Comparison of ENCODE assay signal across 29 cellular contexts in genomic region chr3:98029083-98029482, GRCh38. TPM values are rescaled to one million over a fixed set of nuclear protein-coding genes. Genes with fewer than 3 reads are reported as not detected.
A peak's percentile ranks its signal among the peaks of the same experiment; 100 is the strongest.
DNase-seq lines count a peak whose midpoint lies in the region; ATAC-seq, FAIRE-seq and TF ChIP-seq lines count a peak whose summit lies in the region.
"Had no signal": no experiment of that assay in that cellular context is flagged by ENCODE, and none has a peak within 500 bp of the region (broad histone marks: within the 10 kb centered on the region; RNA-seq: fewer than 3 reads in every experiment).

No MANE protein-coding gene starts in this region.

- H3K27me3 Mint-ChIP-seq in activated T-cell treated with anti-CD3 and anti-CD28 coated beads, Interleukin-2, amount 50 U/mL, for 4 hours (ENCODE audit: low read depth) = no peaks in the 10 kb centered on the region
- H3K27me3 Mint-ChIP-seq in activated CD8-positive, alpha-beta T cell treated with anti-CD3 and anti-CD28 coated beads for 36 hours = peaks cover under 1% of the 10 kb centered on the region

- BruUV-seq in endothelial cell of umbilical vein (replicated peaks; lab: Mats Ljungman, UMichigan) = no TSS peak

- intact Hi-C loops in activated CD8-positive, alpha-beta T cell treated with anti-CD3 and anti-CD28 coated beads for 36 hours (cut with micrococcal nuclease) = no loop called here
- intact Hi-C loops in endothelial cell of umbilical vein (cut with micrococcal nuclease) = no loop called here

- TF ChIP-seq CTCF in activated CD8-positive, alpha-beta T cell treated with anti-CD3 and anti-CD28 coated beads for 36 hours (IDR thresholded peaks at IDR 0.05) = no peak
- TF ChIP-seq CTCF in endothelial cell of umbilical vein (IDR thresholded peaks at IDR 0.05; ENCODE audit: extremely low read depth in 1 of 2, insufficient read depth in 1 of 2, low read depth in 1 of 2, low read length in 2 of 2) = no peak

- CTCF ChIA-PET in activated CD8-positive, alpha-beta T cell treated with anti-CD3 and anti-CD28 coated beads for 36 hours (lab: Charles Lee) = no interaction called here
- CTCF ChIA-PET in endothelial cell of umbilical vein (lab: Charles Lee) = no interaction called here

- ATAC-seq in activated T-cell treated with anti-CD3 and anti-CD28 coated beads, Interleukin-2, amount 50 U/mL, for 4 hours = peak in 1 of 2 donors; percentile 41
- ATAC-seq in activated CD8-positive, alpha-beta T cell treated with anti-CD3 and anti-CD28 coated beads for 36 hours = no peak
- ATAC-seq in HG02571 (IDR thresholded peaks at IDR 0.05; ENCODE audit: unreplicated experiment) = no peak
- ATAC-seq: HCT116; K562; left lung; natural killer cell treated with Interleukin-12 subunit alpha and Interleukin-12 subunit beta and Interleukin-15 and Interleukin-18, amount 100 ng/mL, for 72 hours; pancreas; right lobe of liver had no signal

- H3K9ac ChIP-seq in endothelial cell of umbilical vein (replicated peaks; ENCODE audit: extremely low read depth, insufficient read depth, low read length) = no peak overlapping the region
- H3K9ac ChIP-seq: BLaER1 treated with 17β-estradiol and CSF1 and Interleukin-3, amounts not matched to agents 10 nM and 100 nM had no signal

- dilution Hi-C loops in endothelial cell of umbilical vein (cut with MboI; ENCODE audit: extremely low pct_ligation_motif_present, low sequenced_read_pairs) = no loop called here

- no peak overlapping the region for H3K4me2 ChIP-seq in endothelial cell of umbilical vein (ENCODE audit: insufficient read depth, low read length)
- H3K4me2 ChIP-seq: hepatocyte had no signal

- peak overlapping the region; percentile 57 for H3K4me3 Mint-ChIP-seq in activated T-cell treated with anti-CD3 and anti-CD28 coated beads, Interleukin-2, amount 50 U/mL, for 4 hours
- H3K4me3 Mint-ChIP-seq in activated CD8-positive, alpha-beta T cell treated with anti-CD3 and anti-CD28 coated beads for 36 hours = no peak overlapping the region
- H3K4me3 Mint-ChIP-seq: activated B cell treated with CpG ODN at 0.5 μM for 24 hours; immature natural killer cell; natural killer cell treated with Interleukin-12 subunit alpha and Interleukin-12 subunit beta and Interleukin-15 and Interleukin-18, amount 100 ng/mL, for 72 hours had no signal

- H3K36me3 Mint-ChIP-seq in activated T-cell treated with anti-CD3 and anti-CD28 coated beads, Interleukin-2, amount 50 U/mL, for 4 hours (ENCODE audit: insufficient read depth) = no peaks in the 10 kb centered on the region
- H3K36me3 Mint-ChIP-seq in activated CD8-positive, alpha-beta T cell treated with anti-CD3 and anti-CD28 coated beads for 36 hours (ENCODE audit: low read depth) = no peaks in the 10 kb centered on the region
- H3K36me3 Mint-ChIP-seq: immature natural killer cell; natural killer cell treated with Interleukin-12 subunit alpha and Interleukin-12 subunit beta and Interleukin-15 and Interleukin-18, amount 100 ng/mL, for 72 hours had no signal

- no peaks in the 10 kb centered on the region for H3K36me3 ChIP-seq in endothelial cell of umbilical vein (ENCODE audit: control insufficient read depth in 2 of 2, extremely low read depth in 1 of 2, insufficient read depth in 2 of 2, low read length in 2 of 2)
- H3K36me3 ChIP-seq: BLaER1 treated with 17β-estradiol and CSF1 and Interleukin-3, amounts not matched to agents 10 nM and 100 nM; esophagus muscularis mucosa; left lung; pancreas; right lobe of liver had no signal

- peaks cover 14% of the 10 kb centered on the region for H3K4me1 Mint-ChIP-seq in activated T-cell treated with anti-CD3 and anti-CD28 coated beads, Interleukin-2, amount 50 U/mL, for 4 hours (ENCODE audit: low read depth)
- H3K4me1 Mint-ChIP-seq in activated CD8-positive, alpha-beta T cell treated with anti-CD3 and anti-CD28 coated beads for 36 hours (ENCODE audit: low read depth) = peaks cover 13% of the 10 kb centered on the region
- H3K4me1 Mint-ChIP-seq: activated B cell treated with CpG ODN at 0.5 μM for 24 hours, immature natural killer cell had no signal

- TF ChIP-seq POLR2A in endothelial cell of umbilical vein (IDR thresholded peaks at IDR 0.05; ENCODE audit: low read depth, low read length) = no peak

- no peak overlapping the region for H2AFZ ChIP-seq in endothelial cell of umbilical vein (ENCODE audit: low read depth, low read length)
- H2AFZ ChIP-seq: hepatocyte had no signal

- H3K27ac ChIP-seq in endothelial cell of umbilical vein (ENCODE audit: insufficient read depth, low read depth, low read length) = no peak overlapping the region
- H3K27ac ChIP-seq: BLaER1 treated with 17β-estradiol and CSF1 and Interleukin-3, amounts not matched to agents 10 nM and 100 nM; esophagus muscularis mucosa; hepatocyte; left lung; pancreas; right lobe of liver; SK-N-MC had no signal

- H3K4me3 ChIP-seq in endothelial cell of umbilical vein (replicated peaks in 1 of 3; ENCODE audit: insufficient read depth in 1 of 3, low read depth in 1 of 3, low read length in 3 of 3) = no peak overlapping the region
- H3K4me3 ChIP-seq: BLaER1 treated with 17β-estradiol and CSF1 and Interleukin-3, amounts not matched to agents 10 nM and 100 nM; esophagus muscularis mucosa; hepatocyte; K562; left lung; pancreas; right lobe of liver; SK-N-MC had no signal

- no peaks in the 10 kb centered on the region for H3K4me1 ChIP-seq in endothelial cell of umbilical vein (ENCODE audit: control insufficient read depth, extremely low read depth, insufficient read depth, low read length)
- H3K4me1 ChIP-seq: esophagus muscularis mucosa, left lung, pancreas, right lobe of liver had no signal

- H3K27me3 ChIP-seq in endothelial cell of umbilical vein (ENCODE audit: control insufficient read depth in 2 of 2, insufficient read depth in 2 of 2, low read length in 2 of 2) = peaks cover 5 to 14% of the 10 kb centered on the region in 2 experiments
- H3K27me3 ChIP-seq: BLaER1 treated with 17β-estradiol and CSF1 and Interleukin-3, amounts not matched to agents 10 nM and 100 nM; hepatocyte; left lung had no signal

- POLR2A ChIA-PET in activated CD8-positive, alpha-beta T cell treated with anti-CD3 and anti-CD28 coated beads for 36 hours (lab: Charles Lee) = no interaction called here
- POLR2A ChIA-PET in endothelial cell of umbilical vein (lab: Charles Lee) = no interaction called here

- DNase-seq in activated T-cell treated with anti-CD3 and anti-CD28 coated beads, Interleukin-2, amount 50 U/mL, for 4 hours = no peak
- no peak for DNase-seq in activated T-cell treated with anti-CD3 and anti-CD28 coated beads, Interleukin-2, amount 50 U/mL, for 1 hour
- DNase-seq in GM18507 (ENCODE audit: extremely low spot score, insufficient read length, low read depth) (no peak), endothelial cell of umbilical vein (ENCODE audit: low read depth, low spot score) (no peak), NK-92 (lab: John Stamatoyannopoulos, UW; ENCODE audit: unreplicated experiment) (no peak), occipital lobe (lab: John Stamatoyannopoulos, UW) (no peak)
- no peak for DNase-seq in activated CD8-positive, alpha-beta T cell treated with anti-CD3 and anti-CD28 coated beads for 36 hours
- DNase-seq: activated B cell treated with CpG ODN at 0.5 μM for 24 hours; DMS 273 treated with DMSO at 0.1 percent for 48 hours; effector CD8-positive, alpha-beta T cell; immature natural killer cell; left lung; NCI-H146; NCI-H524; pancreas; right lobe of liver; RPMI8226; substantia nigra; T1000 had no signal

- H3K9me3 Mint-ChIP-seq in activated T-cell treated with anti-CD3 and anti-CD28 coated beads, Interleukin-2, amount 50 U/mL, for 4 hours = no peaks in the 10 kb centered on the region
- H3K9me3 Mint-ChIP-seq in activated CD8-positive, alpha-beta T cell treated with anti-CD3 and anti-CD28 coated beads for 36 hours = no peaks in the 10 kb centered on the region
- H3K9me3 Mint-ChIP-seq: activated B cell treated with CpG ODN at 0.5 μM for 24 hours; immature natural killer cell; natural killer cell treated with Interleukin-12 subunit alpha and Interleukin-12 subunit beta and Interleukin-15 and Interleukin-18, amount 100 ng/mL, for 72 hours had no signal

- H3K79me2 ChIP-seq in endothelial cell of umbilical vein (ENCODE audit: control insufficient read depth, insufficient read depth, low read length) = no peaks in the 10 kb centered on the region
- H3K79me2 ChIP-seq: hepatocyte had no signal

- no peaks in the 10 kb centered on the region for H3K9me1 ChIP-seq in endothelial cell of umbilical vein (replicated peaks; ENCODE audit: control insufficient read depth, extremely low read depth, insufficient read depth, low read length)

- no peaks in the 10 kb centered on the region for H4K20me1 ChIP-seq in endothelial cell of umbilical vein (replicated peaks; ENCODE audit: control insufficient read depth, extremely low read depth, insufficient read depth, low read length)
- H4K20me1 ChIP-seq: BLaER1 treated with 17β-estradiol and CSF1 and Interleukin-3, amounts not matched to agents 10 nM and 100 nM had no signal

- no peaks in the 10 kb centered on the region for H3K9me3 ChIP-seq in endothelial cell of umbilical vein (replicated peaks; ENCODE audit: control insufficient read depth, insufficient read depth, low read length)
- H3K9me3 ChIP-seq: BLaER1 treated with 17β-estradiol and CSF1 and Interleukin-3, amounts not matched to agents 10 nM and 100 nM; esophagus muscularis mucosa; left lung; pancreas; right lobe of liver had no signal

- peak overlapping the region; percentile 31 for H3K27ac Mint-ChIP-seq in activated CD8-positive, alpha-beta T cell treated with anti-CD3 and anti-CD28 coated beads for 36 hours
- H3K27ac Mint-ChIP-seq: activated B cell treated with CpG ODN at 0.5 μM for 24 hours; immature natural killer cell; natural killer cell treated with Interleukin-12 subunit alpha and Interleukin-12 subunit beta and Interleukin-15 and Interleukin-18, amount 100 ng/mL, for 72 hours had no signal

- FAIRE-seq in GM18507 (lab: Jason Lieb, UNC) (peak; percentile 60), endothelial cell of umbilical vein (lab: Jason Lieb, UNC) (peak; percentile 4)
- FAIRE-seq: frontal cortex, K562, pancreas, urothelium cell line had no signal

RNA-seq across cellular contexts. Expression of gene GABRR3, which starts 6.0 kb away (rescaled TPM):
- not detected for total RNA-seq in activated T-cell treated with anti-CD3 and anti-CD28 coated beads, Interleukin-2, amount 50 U/mL, for 4 hours
- not detected for total RNA-seq in activated CD8-positive, alpha-beta T cell treated with anti-CD3 and anti-CD28 coated beads for 36 hours
- total RNA-seq in endothelial cell of umbilical vein = not detected in 2 replicates
- polyA plus RNA-seq in endothelial cell of umbilical vein = not detected in 2 replicates
- polyA plus RNA-seq in endothelial cell of umbilical vein (2011; cell fraction: cytosol; rRNA removed) = not detected in 2 replicates
- polyA plus RNA-seq in endothelial cell of umbilical vein (2011; cell fraction: nucleus; rRNA removed) = not detected in 2 replicates
- polyA plus RNA-seq in endothelial cell of umbilical vein (2012) = not detected in 2 replicates
- polyA minus RNA-seq in endothelial cell of umbilical vein = not detected in 2 replicates
- polyA minus RNA-seq in endothelial cell of umbilical vein (2011; cell fraction: cytosol; rRNA and poly(A)+ RNA removed) = not detected
- polyA minus RNA-seq in endothelial cell of umbilical vein (2011; cell fraction: nucleus; rRNA and poly(A)+ RNA removed) = not detected in 2 replicates
- total RNA-seq in occipital lobe = not detected
- total RNA-seq: activated B cell treated with CpG ODN at 0.5 μM for 24 hours; esophagus muscularis mucosa; frontal cortex; hepatocyte; K562; left lung; natural killer cell treated with Interleukin-12 subunit alpha and Interleukin-12 subunit beta and Interleukin-15 and Interleukin-18, amount 100 ng/mL, for 72 hours; pancreas had no signal
- polyA plus RNA-seq: hepatocyte, immature natural killer cell, K562 had no signal

RNA-seq across cellular contexts. Expression of gene RIOX2, which starts 56.9 kb away (rescaled TPM):
- total RNA-seq in activated T-cell treated with anti-CD3 and anti-CD28 coated beads, Interleukin-2, amount 50 U/mL, for 4 hours = 10 to 100 TPM; 51.2 to 61.3 (median 56.3) TPM
- 10 to 100 TPM; 41.2 to 43.3 TPM for total RNA-seq in activated CD8-positive, alpha-beta T cell treated with anti-CD3 and anti-CD28 coated beads for 36 hours
- total RNA-seq in endothelial cell of umbilical vein (24.5 and 30.5 TPM in 2 replicates), occipital lobe (17.5 TPM)
- polyA plus RNA-seq in endothelial cell of umbilical vein = 10.3 and 14.5 TPM in 2 replicates
- polyA plus RNA-seq in endothelial cell of umbilical vein (2011; cell fraction: cytosol; rRNA removed) = 15.7 and 16.4 TPM in 2 replicates
- 31.4 and 36.8 TPM in 2 replicates for polyA plus RNA-seq in endothelial cell of umbilical vein (2011; cell fraction: nucleus; rRNA removed)
- 24.9 and 28.1 TPM in 2 replicates for polyA plus RNA-seq in endothelial cell of umbilical vein (2012)
- polyA minus RNA-seq in endothelial cell of umbilical vein = 31.5 and 32.8 TPM in 2 replicates
- 8.5 TPM for polyA minus RNA-seq in endothelial cell of umbilical vein (2011; cell fraction: cytosol; rRNA and poly(A)+ RNA removed)
- polyA minus RNA-seq in endothelial cell of umbilical vein (2011; cell fraction: nucleus; rRNA and poly(A)+ RNA removed) = 28.0 and 28.5 TPM in 2 replicates

RNA-seq across cellular contexts. Expression of gene OR5AC2, which starts 57.9 kb away (rescaled TPM):
- total RNA-seq in activated T-cell treated with anti-CD3 and anti-CD28 coated beads, Interleukin-2, amount 50 U/mL, for 4 hours = not detected
- total RNA-seq in activated CD8-positive, alpha-beta T cell treated with anti-CD3 and anti-CD28 coated beads for 36 hours = not detected
- total RNA-seq in endothelial cell of umbilical vein (not detected in 2 replicates), occipital lobe (not detected)
- polyA plus RNA-seq in endothelial cell of umbilical vein = not detected in 2 replicates
- not detected in 2 replicates for polyA plus RNA-seq in endothelial cell of umbilical vein (2011; cell fraction: cytosol; rRNA removed)
- not detected in 2 replicates for polyA plus RNA-seq in endothelial cell of umbilical vein (2011; cell fraction: nucleus; rRNA removed)
- polyA plus RNA-seq in endothelial cell of umbilical vein (2012) = not detected in 2 replicates
- polyA minus RNA-seq in endothelial cell of umbilical vein = not detected in 2 replicates
- not detected for polyA minus RNA-seq in endothelial cell of umbilical vein (2011; cell fraction: cytosol; rRNA and poly(A)+ RNA removed)
- polyA minus RNA-seq in endothelial cell of umbilical vein (2011; cell fraction: nucleus; rRNA and poly(A)+ RNA removed) = not detected in 2 replicates
- total RNA-seq: activated B cell treated with CpG ODN at 0.5 μM for 24 hours; esophagus muscularis mucosa; frontal cortex; hepatocyte; K562; left lung; natural killer cell treated with Interleukin-12 subunit alpha and Interleukin-12 subunit beta and Interleukin-15 and Interleukin-18, amount 100 ng/mL, for 72 hours; pancreas; right lobe of liver had no signal
- polyA plus RNA-seq: hepatocyte, immature natural killer cell, K562, pancreas had no signal
